ENCODE assay signal across 8 cellular contexts in the genomic region with DNA sequence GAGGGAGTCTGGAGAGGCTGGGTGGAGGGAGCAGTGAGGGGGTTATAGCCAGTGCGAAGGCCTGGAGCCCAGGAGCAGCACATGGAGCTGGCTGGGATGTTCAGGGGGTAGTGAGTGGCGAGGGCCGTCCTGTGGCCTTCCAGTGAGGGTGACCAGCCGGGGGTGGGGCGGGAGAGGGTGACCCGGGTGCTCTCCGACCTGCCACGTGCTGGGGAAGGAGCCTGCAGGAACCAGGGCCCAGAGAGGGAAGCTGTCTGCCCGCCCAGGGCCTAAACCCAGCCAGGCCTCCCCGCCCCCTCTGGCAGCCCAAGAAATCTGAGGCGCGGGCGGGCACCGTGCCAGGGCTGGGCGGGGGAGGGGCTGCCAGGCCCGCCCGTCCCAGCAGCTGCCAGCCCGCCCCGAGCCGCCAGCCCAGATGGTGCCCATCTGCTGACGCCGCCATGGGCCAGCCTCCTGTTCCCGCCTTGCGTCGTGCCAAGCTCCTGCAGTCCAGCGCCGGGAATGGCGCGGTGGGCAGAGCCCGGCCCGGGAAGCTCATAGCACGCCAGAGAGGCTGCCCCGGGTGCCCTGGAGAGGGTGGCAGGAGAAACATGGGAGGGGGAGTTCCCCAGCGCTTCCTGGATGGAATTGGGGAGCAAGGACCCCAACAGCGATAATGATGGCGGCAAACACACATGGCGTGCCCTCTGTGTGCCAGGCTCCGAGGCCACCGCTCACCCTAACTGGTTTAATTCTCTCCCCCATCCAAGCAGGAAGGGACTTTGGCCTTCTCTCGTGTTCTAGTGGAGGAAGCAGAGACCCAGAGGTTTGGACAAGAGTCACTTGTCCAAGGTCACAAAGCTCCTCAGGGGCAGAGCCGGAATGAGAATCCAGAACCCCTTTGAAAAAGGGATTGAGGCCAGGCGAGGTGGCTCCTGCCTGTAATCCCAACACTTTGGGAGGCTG. TPM values are rescaled to one million over a fixed set of nuclear protein-coding genes. Genes with fewer than 3 reads are reported as not detected.
DNase-seq lines count a peak whose midpoint lies in the region; ATAC-seq and TF ChIP-seq lines count a peak whose summit lies in the region.

No MANE protein-coding gene starts in this region.

- H3K4me1 ChIP-seq in tibial artery: peaks cover 4 to 94% (median 82%) of the 10 kb centered on the region in 4 donors

- TF ChIP-seq CTCF in astrocyte of the spinal cord (IDR thresholded peaks at IDR 0.05; ENCODE audit: low read depth, low read length) (no peak), tibial artery (IDR thresholded peaks at IDR 0.05) (peak; percentile 6 to 37)

- H3K4me3 ChIP-seq in astrocyte of the spinal cord (ENCODE audit: low read depth, low read length) (no peak overlapping the region), tibial artery (peak overlapping the region; percentile 12 to 34)

- H3K27me3 ChIP-seq in tibial artery: no peaks in the 10 kb centered on the region

- no peaks in the 10 kb centered on the region for H3K9me3 ChIP-seq in tibial artery

- in situ Hi-C loops in astrocyte of the spinal cord (cut with HindIII; ENCODE audit: low sequenced_read_pairs): no loop called here

- no peak for ATAC-seq in HG03460 (IDR thresholded peaks at IDR 0.05; ENCODE audit: unreplicated experiment)

- H3K27ac ChIP-seq in tibial artery: peak overlapping the region; percentile 86 to 100

- intact Hi-C loops in tibial artery (cut with DNase I; ENCODE audit: low total_unique reads): no loop called here

- peaks cover 0 to 25% (median 12%) of the 10 kb centered on the region in 3 donors for H3K36me3 ChIP-seq in tibial artery

- peak; percentile 37 for DNase-seq in M059J (ENCODE audit: low read depth)
- DNase-seq in astrocyte of the spinal cord (ENCODE audit: low read depth, low spot score): peak; percentile 53
- DNase-seq in kidney tubule cell (ENCODE audit: low spot score): peak; percentile 71
- DNase-seq in tibial artery: peak; percentile 85 to 97
- no peak for DNase-seq in SKM-1 treated with dmso at 0.1 percent for 144 hours (lab: John Stamatoyannopoulos, UW; ENCODE audit: unreplicated experiment)
- no peak for DNase-seq in NCI-H187 (lab: John Stamatoyannopoulos, UW)
- DNase-seq in activated effector memory CD4-positive, alpha-beta T cell treated with anti-CD3 and anti-CD28 coated beads, Interleukin-2, amount 50 U/mL, for 16 hours: no peak

RNA-seq across cellular contexts. Expression of gene NFIC, which starts 21.5 kb away (rescaled TPM):
- 26.5 and 56.9 TPM in 2 replicates for total RNA-seq in M059J (2014; rRNA removed; shearing (Covaris generic))

Comparison
In these comparisons a context has a peak if more than half of its experiments do, and no peak if none do; other contexts are left out.
1. DNase-seq: peak in M059J (single experiment), astrocyte of the spinal cord (single experiment), kidney tubule cell (single experiment) and tibial artery (2 of 2); none in SKM-1 treated with dmso at 0.1 percent for 144 hours (single experiment), NCI-H187 (0 of 2) and activated effector memory CD4-positive, alpha-beta T cell treated with anti-CD3 and anti-CD28 coated beads, Interleukin-2, amount 50 U/mL, for 16 hours (single experiment).